Comparison of ENCODE assay signal across 17 cellular contexts in genomic region chr4:150584198-150584593, GRCh38. TPM values are rescaled to one million over a fixed set of nuclear protein-coding genes. Genes with fewer than 3 reads are reported as not detected.
DNase-seq lines count a peak whose midpoint lies in the region; ATAC-seq and TF ChIP-seq lines count a peak whose summit lies in the region.
"Had no signal": no experiment of that assay in that cellular context is flagged by ENCODE, and none has a peak within 500 bp of the region (broad histone marks: within the 10 kb centered on the region; RNA-seq: fewer than 3 reads in every experiment).

No MANE protein-coding gene starts in this region.

- TF ChIP-seq CTCF in heart left ventricle (IDR thresholded peaks at IDR 0.05): no peak
- no peak for TF ChIP-seq CTCF in fibroblast of lung (conservative IDR thresholded peaks at IDR 0.05 in 1 of 2, IDR thresholded peaks at IDR 0.05 in 1 of 2; ENCODE audit: low read depth in 1 of 2, low read length in 2 of 2)
- TF ChIP-seq CTCF in nephron progenitor cell (IDR thresholded peaks at IDR 0.05): no peak

- peak overlapping the region; percentile 39 for H3K9ac ChIP-seq in fibroblast of lung (ENCODE audit: insufficient read depth, low read length)

- DNase-seq in heart left ventricle: no peak
- DNase-seq in cardiac septum (ENCODE audit: low spot score): no peak
- no peak for DNase-seq in fibroblast of lung (ENCODE audit: low read depth in 2 of 2)
- no peak for DNase-seq in nephron progenitor cell
- no peak for DNase-seq in T1000 (lab: John Stamatoyannopoulos, UW)
- DNase-seq in erythroblast (lab: John Stamatoyannopoulos, UW): no peak
- no peak for DNase-seq in dedifferentiated amniotic fluid mesenchymal stem cell (ENCODE audit: extremely low spot score)
- DNase-seq: 8988T; activated CD4-positive, alpha-beta T cell treated with anti-CD3 and anti-CD28 coated beads for 1 hour; CD8-positive, alpha-beta T cell; NCI-H1417 had no signal

- WGBS in heart left ventricle, 4 donors: 71 to 75% (median 73%) methylated on average over 6 of the region's 6 CpGs

- H3K36me3 Mint-ChIP-seq in nephron progenitor cell (ENCODE audit: low read depth): no peaks in the 10 kb centered on the region

- ATAC-seq in heart left ventricle: no peak
- ATAC-seq in GM21423 (IDR thresholded peaks at IDR 0.05; ENCODE audit: unreplicated experiment): no peak
- ATAC-seq: CD8-positive, alpha-beta T cell; stimulated activated memory B cell treated with anti-CD40 and anti-IgM and Interleukin-4, amounts not matched to agents 10 μg/mL and 1 μg/mL and 100 μg/mL, for 72 hours had no signal

- no peak overlapping the region for H2AFZ ChIP-seq in fibroblast of lung (ENCODE audit: low read length)

- no peaks in the 10 kb centered on the region for H3K9me3 Mint-ChIP-seq in nephron progenitor cell
- H3K9me3 Mint-ChIP-seq: activated naive CD4-positive, alpha-beta T cell treated with anti-CD3 and anti-CD28 coated beads, Interleukin-2, amount 50 U/mL, for 24 hours; CD8-positive, alpha-beta T cell had no signal

- intact Hi-C loops in heart left ventricle (cut with DNase I) (no loop called here), cardiac septum (cut with DNase I) (loop anchor here (10.0 kb wide), 1 partner anchor 269 kb away; no protein-coding TSS in a partner anchor)

- H3K4me3 ChIP-seq in heart left ventricle: peak overlapping the region in 10 of 12 donors; percentile 22 to 59 (median 50)
- H3K4me3 ChIP-seq in fibroblast of lung (replicated peaks in 1 of 4; ENCODE audit: control extremely low read depth in 1 of 4, insufficient read depth in 1 of 4, low read depth in 3 of 4, low read length in 4 of 4): peak overlapping the region in 2 of 4 experiments; percentile 29 to 82

- H3K27me3 Mint-ChIP-seq in nephron progenitor cell (ENCODE audit: low read depth, poor library complexity): peaks cover 77% of the 10 kb centered on the region
- H3K27me3 Mint-ChIP-seq: activated naive CD4-positive, alpha-beta T cell treated with anti-CD3 and anti-CD28 coated beads, Interleukin-2, amount 50 U/mL, for 24 hours; IgD-negative memory B cell; stimulated activated memory B cell treated with anti-CD40 and anti-IgM and Interleukin-4, amounts not matched to agents 10 μg/mL and 1 μg/mL and 100 μg/mL, for 72 hours had no signal

- no peaks in the 10 kb centered on the region for H4K20me1 ChIP-seq in fibroblast of lung (ENCODE audit: control insufficient read depth, extremely low read depth, insufficient read depth, low read length)

- no peak overlapping the region for H3K27ac Mint-ChIP-seq in nephron progenitor cell
- H3K27ac Mint-ChIP-seq: activated naive CD4-positive, alpha-beta T cell treated with anti-CD3 and anti-CD28 coated beads, Interleukin-2, amount 50 U/mL, for 24 hours; CD8-positive, alpha-beta T cell; IgD-negative memory B cell; stimulated activated memory B cell treated with anti-CD40 and anti-IgM and Interleukin-4, amounts not matched to agents 10 μg/mL and 1 μg/mL and 100 μg/mL, for 72 hours had no signal

- H3K27ac ChIP-seq in heart left ventricle (peak overlapping the region in 1 of 12 donors; percentile 90), fibroblast of lung (ENCODE audit: insufficient read depth, low read length) (no peak overlapping the region)

- TF ChIP-seq POLR2A in heart left ventricle (IDR thresholded peaks at IDR 0.05) (no peak), erythroblast (IDR thresholded peaks at IDR 0.05; ENCODE audit: low read length) (no peak)

- peaks cover 0 to 14% (median 0%) of the 10 kb centered on the region in 12 donors for H3K4me1 ChIP-seq in heart left ventricle
- H3K4me1 ChIP-seq in fibroblast of lung (ENCODE audit: control insufficient read depth, extremely low read depth, insufficient read depth, low read length): no peaks in the 10 kb centered on the region

- H3K4me3 Mint-ChIP-seq in nephron progenitor cell: peak overlapping the region; percentile 81
- H3K4me3 Mint-ChIP-seq: activated naive CD4-positive, alpha-beta T cell treated with anti-CD3 and anti-CD28 coated beads, Interleukin-2, amount 50 U/mL, for 24 hours; CD8-positive, alpha-beta T cell; IgD-negative memory B cell; stimulated activated memory B cell treated with anti-CD40 and anti-IgM and Interleukin-4, amounts not matched to agents 10 μg/mL and 1 μg/mL and 100 μg/mL, for 72 hours had no signal

- H3K9me3 ChIP-seq in heart left ventricle (no peaks in the 10 kb centered on the region), fibroblast of lung (ENCODE audit: control insufficient read depth, insufficient read depth, low read depth, low read length) (no peaks in the 10 kb centered on the region)

- H3K4me2 ChIP-seq in fibroblast of lung (ENCODE audit: extremely low read depth, insufficient read depth, low read length): no peak overlapping the region

- H3K79me2 ChIP-seq in fibroblast of lung (ENCODE audit: control insufficient read depth, insufficient read depth, low read length): no peaks in the 10 kb centered on the region

- H3K27me3 ChIP-seq in heart left ventricle (peaks cover 0 to 6% (median 0%) of the 10 kb centered on the region in 9 donors), fibroblast of lung (ENCODE audit: control insufficient read depth, insufficient read depth, low read length) (no peaks in the 10 kb centered on the region)

- H3K4me1 Mint-ChIP-seq in nephron progenitor cell: peaks cover 48% of the 10 kb centered on the region
- H3K4me1 Mint-ChIP-seq: activated naive CD4-positive, alpha-beta T cell treated with anti-CD3 and anti-CD28 coated beads, Interleukin-2, amount 50 U/mL, for 24 hours; IgD-negative memory B cell; stimulated activated memory B cell treated with anti-CD40 and anti-IgM and Interleukin-4, amounts not matched to agents 10 μg/mL and 1 μg/mL and 100 μg/mL, for 72 hours had no signal

- H3K36me3 ChIP-seq in heart left ventricle (peaks cover 0 to 14% (median 3%) of the 10 kb centered on the region in 9 donors), fibroblast of lung (ENCODE audit: control insufficient read depth, insufficient read depth, low read length) (no peaks in the 10 kb centered on the region)

RNA-seq across cellular contexts. Expression of gene MAB21L2, which starts 2.2 kb away (rescaled TPM):
- total RNA-seq in heart left ventricle: under 1 TPM in 5 of 9 donors, not detected in 4; 0.10 to 0.45 (median 0.22) TPM
- under 1 TPM in 1 of 2 donors, not detected in 1; 0.06 TPM for polyA plus RNA-seq in heart left ventricle
- 0.19 TPM for total RNA-seq in cardiac septum
- under 0.01 TPM in 1 of 2 replicates, not detected in the other for total RNA-seq in fibroblast of lung
- 0.02 and 0.06 TPM in 2 replicates for polyA plus RNA-seq in fibroblast of lung
- not detected in 2 replicates for polyA plus RNA-seq in fibroblast of lung (2012)
- not detected in 2 replicates for polyA minus RNA-seq in fibroblast of lung (ENCODE audit: low replicate concordance)
- total RNA-seq: CD8-positive, alpha-beta T cell; G401; NCI-H460 had no signal
- polyA plus RNA-seq: IgD-negative memory B cell had no signal
